8 cellular contexts compared by ENCODE assay signal in genomic region chr9:133347515-133347984, GRCh38. TPM values are rescaled to one million over a fixed set of nuclear protein-coding genes. Genes with fewer than 3 reads are reported as not detected.
DNase-seq lines count a peak whose midpoint lies in the region; ATAC-seq and TF ChIP-seq lines count a peak whose summit lies in the region.

No MANE protein-coding gene starts in this region.

- no peaks in the 10 kb centered on the region for H3K9me3 Mint-ChIP-seq in activated T-helper 17 cell treated with anti-CD3 and anti-CD28 coated beads, Interleukin-2, amount 50 U/mL, for 72 hours

- no peak for TF ChIP-seq POLR2A in prostate gland (IDR thresholded peaks at IDR 0.05)

- ATAC-seq in GM21825 (IDR thresholded peaks at IDR 0.05; ENCODE audit: unreplicated experiment): peak; percentile 17
- ATAC-seq in activated T-helper 17 cell treated with anti-CD3 and anti-CD28 coated beads, Interleukin-2, amount 50 U/mL, for 72 hours (replicated peaks): peak; percentile 54

- no peaks in the 10 kb centered on the region for H3K27me3 Mint-ChIP-seq in activated T-helper 17 cell treated with anti-CD3 and anti-CD28 coated beads, Interleukin-2, amount 50 U/mL, for 72 hours

- H3K27ac ChIP-seq in cardiac muscle cell: peak overlapping the region; percentile 99
- peak overlapping the region; percentile 88 to 89 for H3K27ac ChIP-seq in prostate gland

- peaks cover 24% of the 10 kb centered on the region for H3K4me1 Mint-ChIP-seq in activated T-helper 17 cell treated with anti-CD3 and anti-CD28 coated beads, Interleukin-2, amount 50 U/mL, for 72 hours

- H3K36me3 ChIP-seq in cardiac muscle cell (peaks cover 50% of the 10 kb centered on the region), prostate gland (peaks cover 16 to 32% of the 10 kb centered on the region in 2 donors)

- intact Hi-C loops in prostate gland (cut with DNase I): no loop called here

- H3K9me3 ChIP-seq in cardiac muscle cell (ENCODE audit: low read depth) (no peaks in the 10 kb centered on the region), prostate gland (no peaks in the 10 kb centered on the region)

- TF ChIP-seq CTCF in LNCaP clone FGC (IDR thresholded peaks at IDR 0.05; ENCODE audit: control insufficient read depth, extremely low read depth, insufficient read depth): no peak
- no peak for TF ChIP-seq CTCF in cardiac muscle cell (IDR thresholded peaks at IDR 0.05; ENCODE audit: low read depth, low read length)
- TF ChIP-seq CTCF in prostate gland (IDR thresholded peaks at IDR 0.05): no peak

- DNase-seq in NCI-H1092 treated with DMSO at 0.1 percent for 48 hours (lab: John Stamatoyannopoulos, UW) (peak; percentile 38), NCI-H1092 (lab: John Stamatoyannopoulos, UW) (no peak), LNCaP clone FGC (ENCODE audit: low read depth) (no peak), cardiac muscle cell (ENCODE audit: low read depth in 1 of 2, low spot score in 1 of 2) (peak in 1 of 2 donors; percentile 65), prostate gland (ENCODE audit: low spot score) (no peak), NCI-H2196 (lab: John Stamatoyannopoulos, UW; ENCODE audit: unreplicated experiment) (no peak)

- H3K4me1 ChIP-seq in cardiac muscle cell (ENCODE audit: low read depth) (peaks cover 3% of the 10 kb centered on the region), prostate gland (replicated peaks) (peaks cover 19% of the 10 kb centered on the region)

- H3K36me3 Mint-ChIP-seq in activated T-helper 17 cell treated with anti-CD3 and anti-CD28 coated beads, Interleukin-2, amount 50 U/mL, for 72 hours (ENCODE audit: low read depth): peaks cover 88% of the 10 kb centered on the region

- H3K4me3 Mint-ChIP-seq in activated T-helper 17 cell treated with anti-CD3 and anti-CD28 coated beads, Interleukin-2, amount 50 U/mL, for 72 hours: peak overlapping the region; percentile 93

- peak overlapping the region; percentile 99 for H3K27ac Mint-ChIP-seq in activated T-helper 17 cell treated with anti-CD3 and anti-CD28 coated beads, Interleukin-2, amount 50 U/mL, for 72 hours

- no peaks in the 10 kb centered on the region for H3K27me3 ChIP-seq in cardiac muscle cell
- H3K27me3 ChIP-seq in prostate gland (replicated peaks; ENCODE audit: insufficient read depth): no peaks in the 10 kb centered on the region

- WGBS in prostate gland: under 1% methylated on average over 37 of the region's 41 CpGs

- peak overlapping the region; percentile 97 for H3K4me3 ChIP-seq in LNCaP clone FGC (ENCODE audit: low read depth, low read length)
- H3K4me3 ChIP-seq in cardiac muscle cell: peak overlapping the region; percentile 100
- peak overlapping the region; percentile 96 for H3K4me3 ChIP-seq in prostate gland

RNA-seq across cellular contexts. Expression of gene MED22, which starts 0.4 kb away (rescaled TPM):
- total RNA-seq in activated T-helper 17 cell treated with anti-CD3 and anti-CD28 coated beads, Interleukin-2, amount 50 U/mL, for 72 hours: 10 to 100 TPM; 21.3 to 29.9 TPM
- total RNA-seq in cardiac muscle cell: 101 and 125 TPM in 2 replicates
- 60.6 and 74.9 TPM in 2 replicates for polyA plus RNA-seq in cardiac muscle cell
- total RNA-seq in prostate gland: 10 to 100 TPM; 31.1 to 32.6 TPM

RNA-seq across cellular contexts. Expression of gene RPL7A, which starts 0.5 kb away (rescaled TPM):
- 1,000 to 10,000 TPM; 3,005 to 3,350 TPM for total RNA-seq in activated T-helper 17 cell treated with anti-CD3 and anti-CD28 coated beads, Interleukin-2, amount 50 U/mL, for 72 hours
- 2,223 and 2,233 TPM in 2 replicates for total RNA-seq in cardiac muscle cell
- 404 and 480 TPM in 2 replicates for polyA plus RNA-seq in cardiac muscle cell
- total RNA-seq in prostate gland: 1,000 to 10,000 TPM; 1,667 to 2,501 TPM

RNA-seq across cellular contexts. Expression of gene SURF1, which starts 8.7 kb away (rescaled TPM):
- 10 to 100 TPM; 13.9 to 25.4 TPM for total RNA-seq in activated T-helper 17 cell treated with anti-CD3 and anti-CD28 coated beads, Interleukin-2, amount 50 U/mL, for 72 hours
- total RNA-seq in cardiac muscle cell (32.9 and 38.6 TPM in 2 replicates), prostate gland (10 to 100 TPM; 53.3 to 73.8 TPM)
- 88.2 and 88.3 TPM in 2 replicates for polyA plus RNA-seq in cardiac muscle cell

RNA-seq across cellular contexts. Expression of gene SURF2, which starts 8.8 kb away (rescaled TPM):
- 10 to 100 TPM in 1 of 2 donors, 1 to 10 TPM in 1; 7.0 to 17.3 TPM for total RNA-seq in activated T-helper 17 cell treated with anti-CD3 and anti-CD28 coated beads, Interleukin-2, amount 50 U/mL, for 72 hours
- total RNA-seq in cardiac muscle cell: 38.2 and 49.9 TPM in 2 replicates
- 35.1 and 38.3 TPM in 2 replicates for polyA plus RNA-seq in cardiac muscle cell
- total RNA-seq in prostate gland: 10 to 100 TPM; 16.4 to 57.6 TPM

RNA-seq across cellular contexts. Expression of gene SURF6, which starts 11.6 kb away (rescaled TPM):
- total RNA-seq in activated T-helper 17 cell treated with anti-CD3 and anti-CD28 coated beads, Interleukin-2, amount 50 U/mL, for 72 hours: 10 to 100 TPM; 17.4 to 26.3 TPM
- total RNA-seq in cardiac muscle cell (31.8 and 33.6 TPM in 2 replicates), prostate gland (10 to 100 TPM; 25.7 to 40.3 TPM)
- 25.7 and 26.9 TPM in 2 replicates for polyA plus RNA-seq in cardiac muscle cell
